In the genomic region with DNA sequence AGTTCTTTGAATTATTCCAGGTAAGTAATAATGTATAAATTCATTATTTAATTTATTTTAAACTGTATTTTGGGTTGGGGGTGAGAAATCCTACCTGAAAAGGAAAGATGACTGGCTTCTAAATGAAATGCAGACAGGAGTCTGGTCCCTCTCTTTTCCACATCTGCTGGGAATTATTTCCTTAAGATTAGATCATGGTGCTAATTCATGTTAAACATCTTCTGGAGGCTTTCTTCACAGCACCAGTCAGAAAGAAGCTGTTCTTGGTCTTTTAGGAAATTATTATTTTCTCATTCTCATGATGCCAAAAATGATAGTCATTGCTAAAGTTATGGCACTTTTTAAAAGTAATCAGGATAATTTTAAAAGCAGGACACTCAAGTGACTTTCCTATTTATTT, we compare ENCODE assay signal across 1 cellular context.
TF ChIP-seq lines count a peak whose summit lies in the region.

No MANE protein-coding gene starts in this region.

TF ChIP-seq in SK-N-SH treated with all-trans-retinoic acid at 6 μM for 48 hours, 23 proteins besides CTCF, POLR2A, EP300 and RAD21 (continued from another document):
- TF ChIP-seq, protein P1, sequence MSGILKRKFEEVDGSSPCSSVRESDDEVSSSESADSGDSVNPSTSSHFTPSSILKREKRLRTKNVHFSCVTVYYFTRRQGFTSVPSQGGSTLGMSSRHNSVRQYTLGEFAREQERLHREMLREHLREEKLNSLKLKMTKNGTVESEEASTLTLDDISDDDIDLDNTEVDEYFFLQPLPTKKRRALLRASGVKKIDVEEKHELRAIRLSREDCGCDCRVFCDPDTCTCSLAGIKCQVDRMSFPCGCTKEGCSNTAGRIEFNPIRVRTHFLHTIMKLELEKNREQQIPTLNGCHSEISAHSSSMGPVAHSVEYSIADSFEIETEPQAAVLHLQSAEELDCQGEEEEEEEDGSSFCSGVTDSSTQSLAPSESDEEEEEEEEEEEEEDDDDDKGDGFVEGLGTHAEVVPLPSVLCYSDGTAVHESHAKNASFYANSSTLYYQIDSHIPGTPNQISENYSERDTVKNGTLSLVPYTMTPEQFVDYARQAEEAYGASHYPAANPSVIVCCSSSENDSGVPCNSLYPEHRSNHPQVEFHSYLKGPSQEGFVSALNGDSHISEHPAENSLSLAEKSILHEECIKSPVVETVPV (CRISPR knock-in tag; IDR thresholded peaks at IDR 0.05), result no peak
TF ChIP-seq in SK-N-SH treated with all-trans-retinoic acid at 6 μM for 48 hours: peak in this region for 1.
